ENCODE assay signal across 8 cellular contexts in the genomic region with DNA sequence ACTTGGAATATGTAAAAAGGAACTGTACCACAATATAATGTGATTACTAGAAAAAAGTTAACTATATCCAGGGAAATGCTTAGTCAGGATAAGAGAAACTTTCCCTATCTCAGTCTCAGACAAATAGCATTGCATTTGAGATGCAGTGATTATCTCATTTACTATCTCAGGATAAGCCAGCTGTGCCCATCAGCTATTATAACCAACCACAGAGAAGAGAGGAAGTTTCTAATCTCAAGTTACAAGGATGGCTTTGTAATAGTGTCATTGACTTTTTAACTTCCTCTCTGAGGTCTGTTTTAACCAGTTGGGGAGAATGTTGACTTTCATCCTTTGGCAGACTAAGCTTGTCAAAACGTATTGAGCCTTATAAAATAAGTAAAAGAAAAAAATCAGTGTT. TPM values are rescaled to one million over a fixed set of nuclear protein-coding genes. Genes with fewer than 3 reads are reported as not detected.
DNase-seq lines count a peak whose midpoint lies in the region; ATAC-seq and TF ChIP-seq lines count a peak whose summit lies in the region.

No MANE protein-coding gene starts in this region.

- no peaks in the 10 kb centered on the region for H3K9me3 Mint-ChIP-seq in CD4-positive, alpha-beta memory T cell
- H3K9me3 Mint-ChIP-seq in activated CD8-positive, alpha-beta T cell treated with anti-CD3 and anti-CD28 coated beads for 36 hours: no peaks in the 10 kb centered on the region

- H3K4me1 ChIP-seq in CD4-positive, alpha-beta memory T cell (ENCODE audit: insufficient read depth, low read length): peaks cover 20% of the 10 kb centered on the region

- ATAC-seq in GM19467 (IDR thresholded peaks at IDR 0.05; ENCODE audit: unreplicated experiment) (peak; percentile 81), HG03469 (IDR thresholded peaks at IDR 0.05; ENCODE audit: unreplicated experiment) (peak; percentile 80)
- peak; percentile 65 for ATAC-seq in activated CD8-positive, alpha-beta T cell treated with anti-CD3 and anti-CD28 coated beads for 36 hours

- CTCF ChIA-PET in CD4-positive, alpha-beta memory T cell (lab: Charles Lee; ENCODE audit: partially characterized antibody): interaction anchor here (1.0 to 1.5 kb wide), 3 partner anchors 12 to 59 kb away, joined by 3 to 4 read pairs (median 3); no protein-coding TSS in a partner anchor
- CTCF ChIA-PET in activated CD8-positive, alpha-beta T cell treated with anti-CD3 and anti-CD28 coated beads for 36 hours (lab: Charles Lee): interaction anchor here (2.6 kb wide), 1 partner anchor 9 kb away, joined by 10 read pairs; no protein-coding TSS in a partner anchor
- CTCF ChIA-PET in HEK293T (lab: Yijun Ruan, JAX): interaction anchor here (0.7 kb wide), 2 partner anchors 11 to 226 kb away, joined by 3 read pairs; no protein-coding TSS in a partner anchor

- no peak for TF ChIP-seq CTCF in activated CD8-positive, alpha-beta T cell treated with anti-CD3 and anti-CD28 coated beads for 36 hours (IDR thresholded peaks at IDR 0.05)

- H3K9me3 ChIP-seq in CD4-positive, alpha-beta memory T cell (ENCODE audit: control insufficient read depth in 1 of 2, low read length in 2 of 2): no peaks in the 10 kb centered on the region

- peak overlapping the region in 4 of 8 donors; percentile 11 to 50 (median 29) for H3K4me3 Mint-ChIP-seq in CD4-positive, alpha-beta memory T cell
- no peak overlapping the region for H3K4me3 Mint-ChIP-seq in activated CD8-positive, alpha-beta T cell treated with anti-CD3 and anti-CD28 coated beads for 36 hours

- peaks cover 22% of the 10 kb centered on the region in 2 donors for H3K36me3 Mint-ChIP-seq in CD4-positive, alpha-beta memory T cell
- H3K36me3 Mint-ChIP-seq in activated CD8-positive, alpha-beta T cell treated with anti-CD3 and anti-CD28 coated beads for 36 hours (ENCODE audit: low read depth): peaks cover 28% of the 10 kb centered on the region

- peak overlapping the region in 4 of 7 donors; percentile 2 to 68 (median 41) for H3K27ac Mint-ChIP-seq in CD4-positive, alpha-beta memory T cell
- no peak overlapping the region for H3K27ac Mint-ChIP-seq in activated CD8-positive, alpha-beta T cell treated with anti-CD3 and anti-CD28 coated beads for 36 hours

- H3K4me3 ChIP-seq in CD4-positive, alpha-beta memory T cell (ENCODE audit: low read length in 2 of 2): no peak overlapping the region

- no peaks in the 10 kb centered on the region for H3K27me3 ChIP-seq in CD4-positive, alpha-beta memory T cell (ENCODE audit: insufficient read depth, low read length)

- DNase-seq in CD4-positive, alpha-beta memory T cell: peak in 3 of 5 donors; percentile 17 to 42 (median 27)
- DNase-seq in activated CD8-positive, alpha-beta T cell treated with anti-CD3 and anti-CD28 coated beads for 36 hours: no peak
- DNase-seq in HEK293T (ENCODE audit: extremely low spot score) (no peak), NCI-H1436 (lab: John Stamatoyannopoulos, UW) (no peak)
- DNase-seq in stimulated activated CD4-positive, alpha-beta T cell treated with anti-CD3 and anti-CD28 coated beads, Interleukin-12 subunit alpha, Interleukin-12 subunit beta, amount 100 ng/mL, for 4 hours: no peak
- DNase-seq in activated effector memory CD4-positive, alpha-beta T cell treated with Interleukin-2 at 50 U/mL for 16 hours: no peak

- H3K27ac ChIP-seq in CD4-positive, alpha-beta memory T cell (ENCODE audit: low read depth, low read length): no peak overlapping the region

- no peaks in the 10 kb centered on the region for H3K27me3 Mint-ChIP-seq in CD4-positive, alpha-beta memory T cell
- no peaks in the 10 kb centered on the region for H3K27me3 Mint-ChIP-seq in activated CD8-positive, alpha-beta T cell treated with anti-CD3 and anti-CD28 coated beads for 36 hours

- peaks cover 11 to 39% (median 20%) of the 10 kb centered on the region in 4 donors for H3K4me1 Mint-ChIP-seq in CD4-positive, alpha-beta memory T cell
- peaks cover 14% of the 10 kb centered on the region for H3K4me1 Mint-ChIP-seq in activated CD8-positive, alpha-beta T cell treated with anti-CD3 and anti-CD28 coated beads for 36 hours (ENCODE audit: low read depth)

- no peaks in the 10 kb centered on the region for H3K36me3 ChIP-seq in CD4-positive, alpha-beta memory T cell (ENCODE audit: insufficient read depth, low read length)

- intact Hi-C loops in CD4-positive, alpha-beta memory T cell (cut with micrococcal nuclease): no loop called here
- intact Hi-C loops in activated CD8-positive, alpha-beta T cell treated with anti-CD3 and anti-CD28 coated beads for 36 hours (cut with micrococcal nuclease): no loop called here

- POLR2A ChIA-PET in CD4-positive, alpha-beta memory T cell (lab: Charles Lee; ENCODE audit: partially characterized antibody): interaction anchor here (0.7 to 1.7 kb wide), 8 partner anchors 10 to 57 kb away, joined by 3 to 6 read pairs (median 4); a partner anchor contains a TSS
- POLR2A ChIA-PET in activated CD8-positive, alpha-beta T cell treated with anti-CD3 and anti-CD28 coated beads for 36 hours (lab: Charles Lee): no interaction called here
- POLR2A ChIA-PET in HEK293T (lab: Yijun Ruan, JAX): no interaction called here

TF ChIP-seq in HEK293T, 16 proteins besides CTCF, POLR2A, EP300 and RAD21:
- no peak for TF ChIP-seq HDGF (IDR thresholded peaks at IDR 0.05; ENCODE audit: borderline replicate concordance)
- TF ChIP-seq ELF4 (IDR thresholded peaks at IDR 0.05): no peak
- TF ChIP-seq TARDBP (IDR thresholded peaks at IDR 0.05): no peak
- no peak for TF ChIP-seq ARNT (IDR thresholded peaks at IDR 0.05)
- no peak for TF ChIP-seq ZNF384 (IDR thresholded peaks at IDR 0.05)
- no peak for TF ChIP-seq FOXA1 (IDR thresholded peaks at IDR 0.05)
- TF ChIP-seq NFRKB (IDR thresholded peaks at IDR 0.05): no peak
- no peak for TF ChIP-seq FOXM1 (IDR thresholded peaks at IDR 0.05; ENCODE audit: borderline replicate concordance)
- TF ChIP-seq SP1 (IDR thresholded peaks at IDR 0.05): no peak

RNA-seq across cellular contexts. Expression of a gene that starts 56.5 kb away (rescaled TPM):
- 10 to 100 TPM; 23.0 to 24.5 TPM for total RNA-seq in CD4-positive, alpha-beta memory T cell
- 1 to 10 TPM; 3.5 to 8.4 TPM for polyA plus RNA-seq in CD4-positive, alpha-beta memory T cell
- total RNA-seq in activated CD8-positive, alpha-beta T cell treated with anti-CD3 and anti-CD28 coated beads for 36 hours: 10 to 100 TPM; 24.0 to 24.3 TPM

Comparison
In these comparisons a context has a peak if more than half of its experiments do, and no peak if none do; other contexts are left out.
1. DNase-seq: peak in CD4-positive, alpha-beta memory T cell (3 of 5); none in activated CD8-positive, alpha-beta T cell treated with anti-CD3 and anti-CD28 coated beads for 36 hours (single experiment), HEK293T (single experiment), stimulated activated CD4-positive, alpha-beta T cell treated with anti-CD3 and anti-CD28 coated beads, Interleukin-12 subunit alpha, Interleukin-12 subunit beta, amount 100 ng/mL, for 4 hours (single experiment), NCI-H1436 (single experiment) and activated effector memory CD4-positive, alpha-beta T cell treated with Interleukin-2 at 50 U/mL for 16 hours (single experiment).
2. Peak in every context shown above with its lines, with median percentiles within 50 percentile points of each other: ATAC-seq.